Comparison of ENCODE assay signal across 19 cellular contexts in genomic region chr3:141291610-141292345, GRCh38.
DNase-seq lines count a peak whose midpoint lies in the region; ATAC-seq and TF ChIP-seq lines count a peak whose summit lies in the region.
"Had no signal": no experiment of that assay in that cellular context is flagged by ENCODE, and none has a peak within 500 bp of the region (broad histone marks: within the 10 kb centered on the region; RNA-seq: fewer than 3 reads in every experiment).

No MANE protein-coding gene starts in this region.

- intact Hi-C loops in left cardiac atrium (cut with DNase I): no loop called here
- intact Hi-C loops in tibial artery (cut with DNase I; ENCODE audit: low total_unique reads): loop anchor here (10.0 kb wide), 1 partner anchor 347 kb away; the partner anchor contains the start of gene SLC25A36
- intact Hi-C loops in PC-9 (cut with micrococcal nuclease; ENCODE audit: unreplicated experiment): no loop called here

- H3K4me2 ChIP-seq in PC-9: no peak overlapping the region

- H3K27me3 ChIP-seq in tibial artery: no peaks in the 10 kb centered on the region
- no peaks in the 10 kb centered on the region for H3K27me3 ChIP-seq in PC-9 (ENCODE audit: insufficient read depth, low read depth)

- H3K4me1 Mint-ChIP-seq in chondrocyte (ENCODE audit: low read depth): peaks cover 65% of the 10 kb centered on the region
- peaks cover 4% of the 10 kb centered on the region for H3K4me1 Mint-ChIP-seq in neural crest cell
- H3K4me1 Mint-ChIP-seq in HFFc6 (ENCODE audit: low read depth): peaks cover 34% of the 10 kb centered on the region
- H3K4me1 Mint-ChIP-seq in activated T-cell treated with anti-CD3 and anti-CD28 coated beads, Interleukin-2, amount 50 U/mL, for 24 hours (ENCODE audit: low read depth): peaks cover 28% of the 10 kb centered on the region

- H3K9me3 Mint-ChIP-seq in chondrocyte (ENCODE audit: low read depth) (no peaks in the 10 kb centered on the region), neural crest cell (no peaks in the 10 kb centered on the region), HFFc6 (no peaks in the 10 kb centered on the region)
- no peaks in the 10 kb centered on the region for H3K9me3 Mint-ChIP-seq in activated T-cell treated with anti-CD3 and anti-CD28 coated beads, Interleukin-2, amount 50 U/mL, for 24 hours
- H3K9me3 Mint-ChIP-seq: activated T-helper 2 cell treated with anti-CD3 and anti-CD28 coated beads, Interferon-gamma antibody, Interleukin-2, Interleukin-4, amounts not matched to agents 10 μg/mL and 5 μg/mL and 100 μg/mL, durations not matched to agents 14 hours and 24 hours and 36 hours; dendritic cell treated with granulocyte-macrophage colony-stimulating factor and Interleukin-4, amounts not matched to agents 40 ng/mL and 50 ng/mL, for 4 days had no signal

- no peaks in the 10 kb centered on the region for H3K9me2 ChIP-seq in PC-9 (ENCODE audit: insufficient read depth)

- peak overlapping the region; percentile 68 to 80 for H3K27ac ChIP-seq in tibial artery
- no peak overlapping the region for H3K27ac ChIP-seq in PC-9
- H3K27ac ChIP-seq: SK-N-MC had no signal

- H4K20me1 ChIP-seq in PC-9 (ENCODE audit: insufficient read depth): no peaks in the 10 kb centered on the region

- H3K4me1 ChIP-seq in tibial artery (peaks cover 0 to 61% (median 26%) of the 10 kb centered on the region in 4 donors), PC-9 (replicated peaks; ENCODE audit: insufficient read depth) (peaks cover 11% of the 10 kb centered on the region; the same call in 1 of the 2 replicates)

- ATAC-seq in left cardiac atrium: peak; percentile 49

- no peak overlapping the region for H3K4me3 Mint-ChIP-seq in chondrocyte (ENCODE audit: unreplicated experiment)
- no peak overlapping the region for H3K4me3 Mint-ChIP-seq in neural crest cell
- H3K4me3 Mint-ChIP-seq in HFFc6: no peak overlapping the region
- no peak overlapping the region for H3K4me3 Mint-ChIP-seq in activated T-cell treated with anti-CD3 and anti-CD28 coated beads, Interleukin-2, amount 50 U/mL, for 24 hours
- H3K4me3 Mint-ChIP-seq: activated naive CD8-positive, alpha-beta T cell treated with anti-CD3 and anti-CD28 coated beads, Interleukin-2, amount 10 ng/mL, durations not matched to agents 7 days and 5 days; dendritic cell treated with granulocyte-macrophage colony-stimulating factor and Interleukin-4, amounts not matched to agents 40 ng/mL and 50 ng/mL, for 4 days had no signal

- peaks cover 0 to 23% (median 3%) of the 10 kb centered on the region in 3 donors for H3K36me3 ChIP-seq in tibial artery
- H3K36me3 ChIP-seq in PC-9 (ENCODE audit: low read depth): no peaks in the 10 kb centered on the region; the same call in 1 of the 2 replicates

- H3K27ac Mint-ChIP-seq in chondrocyte (ENCODE audit: unreplicated experiment) (peak overlapping the region; percentile 52), neural crest cell (ENCODE audit: unreplicated experiment) (peak overlapping the region; percentile 67), HFFc6 (no peak overlapping the region)
- H3K27ac Mint-ChIP-seq in activated T-cell treated with anti-CD3 and anti-CD28 coated beads, Interleukin-2, amount 50 U/mL, for 24 hours: no peak overlapping the region
- H3K27ac Mint-ChIP-seq: activated naive CD8-positive, alpha-beta T cell treated with anti-CD3 and anti-CD28 coated beads, Interleukin-2, amount 10 ng/mL, durations not matched to agents 7 days and 5 days; activated T-helper 2 cell treated with anti-CD3 and anti-CD28 coated beads, Interferon-gamma antibody, Interleukin-2, Interleukin-4, amounts not matched to agents 10 μg/mL and 5 μg/mL and 100 μg/mL, durations not matched to agents 14 hours and 24 hours and 36 hours; dendritic cell treated with granulocyte-macrophage colony-stimulating factor and Interleukin-4, amounts not matched to agents 40 ng/mL and 50 ng/mL, for 4 days had no signal

- BruUV-seq in PC-9 (replicated peaks; lab: Mats Ljungman, UMichigan): no TSS peak

- peaks cover 7% of the 10 kb centered on the region; the same call in 1 of the 2 replicates for H3F3A ChIP-seq in PC-9 (ENCODE audit: insufficient read depth, low read depth)

- H3K9me3 ChIP-seq in tibial artery (no peaks in the 10 kb centered on the region), PC-9 (ENCODE audit: insufficient read depth, low read depth) (no peaks in the 10 kb centered on the region)

- no peaks in the 10 kb centered on the region for H3K79me2 ChIP-seq in PC-9 (ENCODE audit: low read depth)

- H3K36me3 Mint-ChIP-seq in chondrocyte (ENCODE audit: low read depth) (peaks cover 10% of the 10 kb centered on the region), neural crest cell (ENCODE audit: low read depth) (peaks cover 24% of the 10 kb centered on the region), HFFc6 (ENCODE audit: low read depth) (peaks cover 5% of the 10 kb centered on the region; the same call in 1 of the 2 replicates)
- peaks cover 53% of the 10 kb centered on the region for H3K36me3 Mint-ChIP-seq in activated T-cell treated with anti-CD3 and anti-CD28 coated beads, Interleukin-2, amount 50 U/mL, for 24 hours (ENCODE audit: low read depth)

- POLR2A ChIA-PET in PC-9 (lab: Charles Lee; ENCODE audit: unreplicated experiment): no interaction called here

- DNase-seq in chondrocyte (ENCODE audit: low spot score): no peak
- no peak for DNase-seq in left cardiac atrium
- DNase-seq in neural crest cell (ENCODE audit: low read depth, low spot score): no peak
- DNase-seq in tibial artery: no peak
- no peak for DNase-seq in PC-9
- no peak for DNase-seq in HFFc6
- DNase-seq in activated T-cell treated with anti-CD3 and anti-CD28 coated beads, Interleukin-2, amount 50 U/mL, for 24 hours: no peak
- DNase-seq: activated CD4-positive, alpha-beta T cell treated with anti-CD3 and anti-CD28 coated beads, Interleukin-2, amount 50 U/mL, for 1 hour; activated naive CD8-positive, alpha-beta T cell treated with anti-CD3 and anti-CD28 coated beads, Interleukin-2, amount 10 ng/mL, durations not matched to agents 7 days and 5 days; DMS 273 treated with DMSO at 0.1 percent for 48 hours; KBM-7; NCI-H1436 treated with DMSO at 0.1 percent for 48 hours; NCI-H2171; NCI-H524 treated with DMSO at 0.1 percent for 48 hours; stimulated activated CD4-positive, alpha-beta T cell treated with anti-CD3 and anti-CD28 coated beads, Interleukin-12 subunit alpha, Interleukin-12 subunit beta, amount 100 ng/mL, for 4 hours; stimulated activated CD4-positive, alpha-beta T cell treated with anti-CD3 and anti-CD28 coated beads, Interleukin-4, amount 100 ng/mL, for 4 hours had no signal

- CTCF ChIA-PET in PC-9 (lab: Charles Lee): no interaction called here

- H3K4me3 ChIP-seq in tibial artery (no peak overlapping the region), PC-9 (no peak overlapping the region)
- H3K4me3 ChIP-seq: SK-N-MC had no signal

- no peak overlapping the region for H2AFZ ChIP-seq in PC-9

- TF ChIP-seq CTCF in chondrocyte (IDR thresholded peaks at IDR 0.05) (no peak), neural crest cell (conservative IDR thresholded peaks at IDR 0.05) (no peak), tibial artery (IDR thresholded peaks at IDR 0.05) (no peak), PC-9 (conservative IDR thresholded peaks at IDR 0.05) (no peak), HFFc6 (IDR thresholded peaks at IDR 0.05) (no peak)

- no peaks in the 10 kb centered on the region for H3K27me3 Mint-ChIP-seq in chondrocyte (ENCODE audit: low read depth)
- no peaks in the 10 kb centered on the region for H3K27me3 Mint-ChIP-seq in neural crest cell (ENCODE audit: low read depth)
- H3K27me3 Mint-ChIP-seq in HFFc6 (ENCODE audit: insufficient read depth): no peaks in the 10 kb centered on the region
- H3K27me3 Mint-ChIP-seq in activated T-cell treated with anti-CD3 and anti-CD28 coated beads, Interleukin-2, amount 50 U/mL, for 24 hours: no peaks in the 10 kb centered on the region
- H3K27me3 Mint-ChIP-seq: activated naive CD8-positive, alpha-beta T cell treated with anti-CD3 and anti-CD28 coated beads, Interleukin-2, amount 10 ng/mL, durations not matched to agents 7 days and 5 days; dendritic cell treated with granulocyte-macrophage colony-stimulating factor and Interleukin-4, amounts not matched to agents 40 ng/mL and 50 ng/mL, for 4 days had no signal

Comparison
In these comparisons a context has a peak if more than half of its experiments do, and no peak if none do; other contexts are left out.
1. H3K27ac Mint-ChIP-seq: peak in chondrocyte (single experiment) and neural crest cell (single experiment); none in HFFc6 (single experiment) and activated T-cell treated with anti-CD3 and anti-CD28 coated beads, Interleukin-2, amount 50 U/mL, for 24 hours (single experiment).